ENCODE assay signal across 9 cellular contexts in genomic region chr20:21509597-21510331, GRCh38. TPM values are rescaled to one million over a fixed set of nuclear protein-coding genes. Genes with fewer than 3 reads are reported as not detected.
A peak's percentile ranks its signal among the peaks of the same experiment; 100 is the strongest.
DNase-seq lines count a peak whose midpoint lies in the region; ATAC-seq, FAIRE-seq and TF ChIP-seq lines count a peak whose summit lies in the region.
"Had no signal": no experiment of that assay in that cellular context is flagged by ENCODE, and none has a peak within 500 bp of the region (broad histone marks: within the 10 kb centered on the region; RNA-seq: fewer than 3 reads in every experiment).

No MANE protein-coding gene starts in this region.

- H3K27ac Mint-ChIP-seq in stimulated activated naive CD8-positive, alpha-beta T cell treated with anti-CD3 and anti-CD28 coated beads, Interleukin-15, Interleukin-2, amounts not matched to agents 100 ng/mL and 50 ng/mL, for 24 hours: no peak overlapping the region

- no peaks in the 10 kb centered on the region for H3K9me3 Mint-ChIP-seq in stimulated activated naive CD8-positive, alpha-beta T cell treated with anti-CD3 and anti-CD28 coated beads, Interleukin-15, Interleukin-2, amounts not matched to agents 100 ng/mL and 50 ng/mL, for 24 hours

- no peak for TF ChIP-seq CTCF in lower lobe of right lung (IDR thresholded peaks at IDR 0.05)
- no peak for TF ChIP-seq CTCF in kidney (IDR thresholded peaks at IDR 0.05; ENCODE audit: borderline replicate concordance, extremely low read depth, insufficient read depth)

- H3K4me3 ChIP-seq in lower lobe of right lung (peak overlapping the region; percentile 46), kidney (ENCODE audit: low read length in 2 of 2) (peak overlapping the region in 1 of 2 donors; percentile 43)

- H3K9ac ChIP-seq in kidney (ENCODE audit: low read length in 2 of 2): no peak overlapping the region

- H3K27ac ChIP-seq in angular gyrus (ENCODE audit: low read depth, low read length) (peak overlapping the region; percentile 74), lower lobe of right lung (no peak overlapping the region), kidney (ENCODE audit: low read depth in 2 of 2, low read length in 2 of 2) (no peak overlapping the region)

- H3K4me1 ChIP-seq in lower lobe of right lung (peaks cover 72% of the 10 kb centered on the region), kidney (ENCODE audit: control insufficient read depth in 1 of 2, insufficient read depth in 1 of 2, low read depth in 1 of 2, low read length in 2 of 2) (peaks cover 0 to 21% of the 10 kb centered on the region in 2 donors)

- no peak for ATAC-seq in stimulated activated naive CD8-positive, alpha-beta T cell treated with anti-CD3 and anti-CD28 coated beads, Interleukin-15, Interleukin-2, amounts not matched to agents 100 U/mL and 50 U/mL, for 24 hours
- ATAC-seq in lower lobe of right lung: no peak
- ATAC-seq in HG02623 (IDR thresholded peaks at IDR 0.05; ENCODE audit: unreplicated experiment): no peak
- ATAC-seq in HG03432 (IDR thresholded peaks at IDR 0.05; ENCODE audit: unreplicated experiment): no peak

- no peaks in the 10 kb centered on the region for H3K36me3 ChIP-seq in lower lobe of right lung
- H3K36me3 ChIP-seq in kidney (ENCODE audit: control insufficient read depth in 1 of 2, insufficient read depth in 2 of 2, low read length in 2 of 2): no peaks in the 10 kb centered on the region

- peaks cover 98% of the 10 kb centered on the region for H3K27me3 ChIP-seq in lower lobe of right lung (ENCODE audit: low read depth)

- no peaks in the 10 kb centered on the region for H3K9me3 ChIP-seq in lower lobe of right lung
- no peaks in the 10 kb centered on the region for H3K9me3 ChIP-seq in kidney (ENCODE audit: control insufficient read depth in 1 of 2, low read length in 2 of 2)

- peaks cover 46% of the 10 kb centered on the region for H3K4me1 Mint-ChIP-seq in stimulated activated naive CD8-positive, alpha-beta T cell treated with anti-CD3 and anti-CD28 coated beads, Interleukin-15, Interleukin-2, amounts not matched to agents 100 ng/mL and 50 ng/mL, for 24 hours (ENCODE audit: low read depth)

- peak overlapping the region; percentile 73 for H3K4me3 Mint-ChIP-seq in stimulated activated naive CD8-positive, alpha-beta T cell treated with anti-CD3 and anti-CD28 coated beads, Interleukin-15, Interleukin-2, amounts not matched to agents 100 ng/mL and 50 ng/mL, for 24 hours

- H3K36me3 Mint-ChIP-seq in stimulated activated naive CD8-positive, alpha-beta T cell treated with anti-CD3 and anti-CD28 coated beads, Interleukin-15, Interleukin-2, amounts not matched to agents 100 ng/mL and 50 ng/mL, for 24 hours (ENCODE audit: low read depth): no peaks in the 10 kb centered on the region

- peaks cover 67% of the 10 kb centered on the region for H3K27me3 Mint-ChIP-seq in stimulated activated naive CD8-positive, alpha-beta T cell treated with anti-CD3 and anti-CD28 coated beads, Interleukin-15, Interleukin-2, amounts not matched to agents 100 ng/mL and 50 ng/mL, for 24 hours

- FAIRE-seq in kidney (lab: Jason Lieb, UNC): no peak
- FAIRE-seq: GM18507 had no signal

- intact Hi-C loops in lower lobe of right lung (cut with DNase I) (loop anchor here (5.0 kb wide), 1 partner anchor 272 kb away; no protein-coding TSS in a partner anchor), kidney (cut with DNase I) (loop anchor here (5.0 to 10.0 kb wide), 2 partner anchors 272 to 635 kb away; no protein-coding TSS in a partner anchor)

- DNase-seq in stimulated activated naive CD8-positive, alpha-beta T cell treated with anti-CD3 and anti-CD28 coated beads, Interleukin-15, Interleukin-2, amounts not matched to agents 100 U/mL and 50 U/mL, for 24 hours: no peak
- DNase-seq in lower lobe of right lung: peak; percentile 37
- no peak for DNase-seq in T1000 (lab: John Stamatoyannopoulos, UW)
- no peak for DNase-seq in kidney

RNA-seq across cellular contexts. Expression of gene NKX2-2, which starts 4.1 kb away (rescaled TPM):
- total RNA-seq in lower lobe of right lung (not detected), kidney (not detected)
- polyA plus RNA-seq in kidney (ENCODE audit: insufficient read depth, low read depth, low replicate concordance): not detected
